11 cellular contexts compared by ENCODE assay signal in the genomic region with DNA sequence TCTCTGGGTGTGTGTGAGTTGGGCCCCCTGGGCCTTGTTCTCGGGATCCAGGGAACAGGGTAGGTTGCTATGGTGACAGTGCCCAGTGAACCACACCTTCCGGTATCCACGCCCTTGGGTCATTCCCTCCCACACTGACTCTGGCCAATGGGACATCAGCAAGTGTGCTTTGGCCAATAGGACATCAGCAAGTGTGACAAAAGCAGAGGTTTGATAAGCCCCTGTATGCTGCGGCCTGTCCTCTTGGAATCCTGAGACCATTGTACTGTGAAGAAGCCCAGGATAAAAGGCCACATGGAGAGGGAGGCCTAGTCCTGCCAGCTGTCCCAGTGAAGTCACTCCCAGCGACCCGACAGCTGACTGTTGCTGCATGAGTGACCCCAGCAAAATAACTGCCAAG.
DNase-seq lines count a peak whose midpoint lies in the region; ATAC-seq, FAIRE-seq and TF ChIP-seq lines count a peak whose summit lies in the region.
"Had no signal": no experiment of that assay in that cellular context is flagged by ENCODE, and none has a peak within 500 bp of the region (broad histone marks: within the 10 kb centered on the region; RNA-seq: fewer than 3 reads in every experiment).

No MANE protein-coding gene starts in this region.

- WGBS in iPS DF 6.9 (ENCODE audit: insufficient coverage, insufficient read length) = no CpG with 5 or more reads among the region's 6 CpGs
- 68 to 70% methylated on average over 5 to 6 of the region's 6 CpGs for WGBS in tibial nerve, 2 donors
- 26% methylated on average over 6 of the region's 6 CpGs for WGBS in HepG2 (ENCODE audit: low lambda C conversion rate)

- CTCF ChIA-PET in HepG2 (lab: Yijun Ruan, JAX; ENCODE audit: low intra/inter-chr PET ratio, low total read pairs) (no interaction called here), OCI-LY7 (lab: Charles Lee; ENCODE audit: unreplicated experiment) (no interaction called here)

- H3K27me3 ChIP-seq in iPS DF 6.9 (ENCODE audit: control insufficient read depth, insufficient read depth, low read length) (no peaks in the 10 kb centered on the region), tibial nerve (peaks cover 0 to 11% of the 10 kb centered on the region in 2 donors), HepG2 (ENCODE audit: control insufficient read depth in 1 of 2, insufficient read depth in 2 of 2, low read length in 2 of 2) (peaks cover 6 to 40% of the 10 kb centered on the region in 2 experiments; a peak in 3 of 5 replicates)

- H3K27ac ChIP-seq in iPS DF 6.9 (ENCODE audit: low read length) (no peak overlapping the region), tibial nerve (no peak overlapping the region), HepG2 (ENCODE audit: extremely low read length, insufficient read depth, low read length) (no peak overlapping the region), OCI-LY7 (ENCODE audit: low read depth, low read length, poor library complexity, severe bottlenecking) (no peak overlapping the region)
- H3K27ac ChIP-seq: PC-9, thoracic aorta had no signal

- POLR2A ChIA-PET in HepG2 (lab: Yijun Ruan, JAX) = no interaction called here
- POLR2A ChIA-PET in OCI-LY7 (lab: Charles Lee) = no interaction called here

- no peak for TF ChIP-seq EP300 in tibial nerve (IDR thresholded peaks at IDR 0.05)
- TF ChIP-seq EP300 in HepG2 (IDR thresholded peaks at IDR 0.05; ENCODE audit: low read depth in 2 of 2, low read length in 2 of 2) = no peak
- no peak for TF ChIP-seq EP300 in HepG2 (CRISPR knock-in tag; IDR thresholded peaks at IDR 0.05; ENCODE audit: borderline replicate concordance)

- in situ Hi-C loops in HepG2 (cut with HindIII; ENCODE audit: extremely low pct_ligation_motif_present, low pct_unique_long_range_greater_than_20kb) = no loop called here

- H3K4me1 ChIP-seq in iPS DF 6.9 (ENCODE audit: control insufficient read depth, insufficient read depth, low read length) (peaks cover 18% of the 10 kb centered on the region), tibial nerve (peaks cover 0 to 3% (median 0%) of the 10 kb centered on the region in 4 donors), HepG2 (ENCODE audit: insufficient read depth, low read length) (no peaks in the 10 kb centered on the region), OCI-LY7 (ENCODE audit: insufficient read depth, low read length, poor library complexity, severe bottlenecking) (no peaks in the 10 kb centered on the region)

- H3K9me2 ChIP-seq in OCI-LY7 (ENCODE audit: insufficient read depth, low read length) = no peaks in the 10 kb centered on the region

- H3K9ac ChIP-seq in HepG2 (ENCODE audit: insufficient read depth, low read depth, low read length) = no peak overlapping the region

- TF ChIP-seq POLR2A in tibial nerve (IDR thresholded peaks at IDR 0.05) (no peak), HepG2 (IDR thresholded peaks at IDR 0.05; ENCODE audit: insufficient read depth in 1 of 2, low read depth in 2 of 2, low read length in 2 of 2) (no peak)

- no TSS peak for BruUV-seq in HepG2 (replicated peaks; lab: Mats Ljungman, UMichigan)
- BruUV-seq in OCI-LY7 (replicated peaks; lab: Mats Ljungman, UMichigan) = no TSS peak

- TF ChIP-seq RAD21 in HepG2 (CRISPR knock-in tag; IDR thresholded peaks at IDR 0.05) = no peak

- DNase-seq in CMK (ENCODE audit: low read depth) (peak; percentile 46), NCI-H128 (lab: John Stamatoyannopoulos, UW; ENCODE audit: unreplicated experiment) (peak; percentile 69), RPMI7951 (ENCODE audit: low read depth) (peak; percentile 42), iPS DF 6.9 (ENCODE audit: low read depth, low spot score) (peak; percentile 41), tibial nerve (ENCODE audit: low spot score in 2 of 2) (no peak), HepG2 (ENCODE audit: low spot score) (no peak), OCI-LY7 (ENCODE audit: low spot score) (no peak), AG20443 (ENCODE audit: low spot score) (no peak)
- DNase-seq: activated CD4-positive, alpha-beta T cell treated with anti-CD3 and anti-CD28 coated beads for 48 hours; PC-9 had no signal

- H3K4me2 ChIP-seq in HepG2 (ENCODE audit: low read depth, low read length) (no peak overlapping the region), OCI-LY7 (ENCODE audit: low read length) (no peak overlapping the region)
- H3K4me2 ChIP-seq: PC-9 had no signal

- intact Hi-C loops in HepG2 (cut with micrococcal nuclease; ENCODE audit: unreplicated experiment) = no loop called here
- intact Hi-C loops in OCI-LY7 (cut with micrococcal nuclease; ENCODE audit: unreplicated experiment) = no loop called here

- H3K79me2 ChIP-seq in HepG2 (ENCODE audit: insufficient read depth, low read length) (no peaks in the 10 kb centered on the region), OCI-LY7 (ENCODE audit: insufficient read depth, low read depth, low read length) (no peaks in the 10 kb centered on the region)

- FAIRE-seq in HepG2 (lab: Jason Lieb, UNC) = no peak

- H4K20me1 ChIP-seq in HepG2 (ENCODE audit: insufficient read depth, low read length) (no peaks in the 10 kb centered on the region), OCI-LY7 (ENCODE audit: insufficient read depth, low read length) (no peaks in the 10 kb centered on the region)

- H3K9me3 ChIP-seq in iPS DF 6.9 (ENCODE audit: control insufficient read depth, insufficient read depth, low read length) (no peaks in the 10 kb centered on the region), tibial nerve (no peaks in the 10 kb centered on the region), HepG2 (ENCODE audit: low read length) (no peaks in the 10 kb centered on the region), OCI-LY7 (ENCODE audit: low read length) (no peaks in the 10 kb centered on the region)
- H3K9me3 ChIP-seq: thoracic aorta had no signal

- H3K4me3 ChIP-seq in iPS DF 6.9 (ENCODE audit: low read length) = no peak overlapping the region
- H3K4me3 ChIP-seq in tibial nerve = no peak overlapping the region
- H3K4me3 ChIP-seq in HepG2 (replicated peaks in 1 of 3; ENCODE audit: insufficient read depth in 1 of 3, low read depth in 2 of 3, low read length in 3 of 3) = no peak overlapping the region
- H3K4me3 ChIP-seq in OCI-LY7 (ENCODE audit: low read depth, low read length, poor library complexity, severe bottlenecking) = no peak overlapping the region
- H3K4me3 ChIP-seq: PC-9, thoracic aorta had no signal

- no peak overlapping the region for H2AFZ ChIP-seq in HepG2 (ENCODE audit: low read length)
- H2AFZ ChIP-seq in OCI-LY7 (ENCODE audit: low read length) = no peak overlapping the region
- H2AFZ ChIP-seq: PC-9 had no signal

- H3K36me3 ChIP-seq in iPS DF 6.9 (ENCODE audit: control insufficient read depth, insufficient read depth, low read length) = no peaks in the 10 kb centered on the region
- H3K36me3 ChIP-seq in tibial nerve = no peaks in the 10 kb centered on the region
- H3K36me3 ChIP-seq in HepG2 (replicated peaks in 1 of 2; ENCODE audit: control insufficient read depth in 1 of 2, insufficient read depth in 2 of 2, low read length in 2 of 2) = no peaks in the 10 kb centered on the region
- H3K36me3 ChIP-seq in OCI-LY7 (ENCODE audit: insufficient read depth, low read length) = no peaks in the 10 kb centered on the region
- H3K36me3 ChIP-seq: thoracic aorta had no signal

- ATAC-seq in HepG2 = no peak

- TF ChIP-seq CTCF in tibial nerve (IDR thresholded peaks at IDR 0.05) = no peak
- no peak for TF ChIP-seq CTCF in HepG2 (CRISPR knock-in tag; IDR thresholded peaks at IDR 0.05)
- TF ChIP-seq CTCF in OCI-LY7 (conservative IDR thresholded peaks at IDR 0.05; ENCODE audit: low read length) = no peak

TF ChIP-seq in HepG2, 621 proteins besides CTCF, POLR2A, EP300 and RAD21:
- no peak for TF ChIP-seq NR3C1 (CRISPR knock-in tag; IDR thresholded peaks at IDR 0.05)
- no peak for TF ChIP-seq ZNF672 (CRISPR knock-in tag; IDR thresholded peaks at IDR 0.05)
- TF ChIP-seq ZNF3 (CRISPR knock-in tag; IDR thresholded peaks at IDR 0.05) = no peak
- TF ChIP-seq ZFP37 (CRISPR knock-in tag; IDR thresholded peaks at IDR 0.05; ENCODE audit: borderline replicate concordance) = no peak
TF ChIP-seq in HepG2: peak in this region for 0.

Comparison
In these comparisons a context has a peak if more than half of its experiments do, and no peak if none do; other contexts are left out.
1. DNase-seq: peak in CMK (single experiment), NCI-H128 (single experiment), RPMI7951 (single experiment) and iPS DF 6.9 (single experiment); none in tibial nerve (0 of 2), HepG2 (single experiment), OCI-LY7 (single experiment) and AG20443 (single experiment).